Comparison of ENCODE assay signal across 8 cellular contexts in the genomic region with DNA sequence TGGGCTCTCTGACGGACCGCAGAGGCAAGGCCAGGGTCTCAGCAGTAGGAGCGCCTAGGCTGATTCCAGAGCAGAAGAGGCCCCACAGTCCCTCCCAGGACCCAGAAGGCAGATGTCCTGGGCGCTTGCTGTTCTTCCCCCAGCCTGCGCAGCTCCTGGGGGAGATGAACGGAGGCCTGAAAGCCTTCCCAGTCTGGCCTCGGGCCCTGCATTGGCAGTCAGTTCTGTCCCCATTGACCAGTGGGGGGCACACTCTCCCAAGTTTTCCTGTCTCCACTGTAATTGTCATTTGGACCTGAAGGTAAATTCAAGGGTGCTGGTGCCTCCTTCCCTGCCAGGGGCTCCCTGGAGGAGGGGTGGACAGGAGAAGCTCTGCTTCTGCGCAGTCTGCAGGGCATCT.
DNase-seq lines count a peak whose midpoint lies in the region; ATAC-seq and TF ChIP-seq lines count a peak whose summit lies in the region.

No MANE protein-coding gene starts in this region.

- no peaks in the 10 kb centered on the region for H3K27me3 ChIP-seq in MG63
- H3K27me3 ChIP-seq in left lung, result no peaks in the 10 kb centered on the region

- intact Hi-C loops in left lung (cut with DNase I), result loop anchor here in 1 of 2 donors (5.0 kb wide), 1 partner anchor 340 kb away; no protein-coding TSS in a partner anchor

- TF ChIP-seq CTCF in left lung (IDR thresholded peaks at IDR 0.05), result peak; percentile 33 to 49

- peak; percentile 55 for ATAC-seq in left lung
- ATAC-seq in GM18517 (IDR thresholded peaks at IDR 0.05; ENCODE audit: unreplicated experiment), result no peak
- ATAC-seq in GM18505 (IDR thresholded peaks at IDR 0.05; ENCODE audit: unreplicated experiment), result no peak
- no peak for ATAC-seq in HG02588 (IDR thresholded peaks at IDR 0.05; ENCODE audit: unreplicated experiment)
- ATAC-seq in GM21723 (IDR thresholded peaks at IDR 0.05; ENCODE audit: unreplicated experiment), result no peak

- H3K36me3 ChIP-seq in MG63, result no peaks in the 10 kb centered on the region
- H3K36me3 ChIP-seq in left lung, result no peaks in the 10 kb centered on the region

- peak; percentile 57 for DNase-seq in ELR (ENCODE audit: low read depth)
- DNase-seq in MG63, result peak; percentile 64
- peak; percentile 14 to 31 for DNase-seq in cerebellar nuclear complex (lab: John Stamatoyannopoulos, UW)
- no peak for DNase-seq in left lung

- TF ChIP-seq POLR2A in GM18505 (IDR thresholded peaks at IDR 0.05; ENCODE audit: borderline replicate concordance, extremely low read depth, insufficient read depth, insufficient read length), result no peak

- H3K27ac ChIP-seq in left lung, result no peak overlapping the region

- H3K9me3 ChIP-seq in MG63 (no peaks in the 10 kb centered on the region), left lung (no peaks in the 10 kb centered on the region)

- no peaks in the 10 kb centered on the region for H3K4me1 ChIP-seq in left lung

- no peak overlapping the region for H3K4me3 ChIP-seq in MG63
- H3K4me3 ChIP-seq in left lung, result no peak overlapping the region

Comparison
In these comparisons a context has a peak if more than half of its experiments do, and no peak if none do; other contexts are left out.
1. DNase-seq: peak in ELR (single experiment), MG63 (single experiment) and cerebellar nuclear complex (2 of 2); none in left lung (0 of 2).